In the genomic region with DNA sequence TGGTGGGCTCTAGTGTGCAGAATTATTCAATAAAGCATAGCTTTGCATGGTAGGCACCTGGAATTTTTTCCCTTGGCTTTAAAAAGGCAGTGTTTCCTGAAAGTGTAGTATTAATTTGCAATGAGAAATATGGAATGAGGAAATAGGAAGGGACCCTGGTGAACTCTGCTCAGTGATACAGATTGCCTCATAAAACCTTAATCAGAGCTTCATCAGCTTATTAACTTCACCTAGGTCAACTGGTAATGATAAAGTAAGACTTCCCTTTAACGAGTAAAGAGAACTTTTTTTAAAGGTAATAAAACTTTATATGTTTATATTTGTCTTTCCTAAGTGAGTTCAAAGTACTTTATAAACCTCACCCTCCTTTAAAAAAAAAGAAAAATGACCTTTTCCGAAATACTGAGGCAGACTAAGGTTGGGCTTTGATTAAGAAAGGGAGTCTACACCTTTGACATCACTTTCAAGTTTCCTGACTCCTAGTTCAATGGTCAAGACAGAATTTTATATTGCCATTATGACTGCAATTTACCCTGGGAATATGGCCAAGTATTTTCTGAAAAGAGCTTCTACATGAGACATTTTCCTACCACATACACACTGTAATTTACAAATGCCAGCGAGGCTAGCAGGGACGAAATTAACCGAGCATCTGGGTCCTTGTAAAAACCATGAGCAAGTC, we compare ENCODE assay signal across 15 cellular contexts.
"Had no signal": no experiment of that assay in that cellular context is flagged by ENCODE, and none has a peak within 500 bp of the region (broad histone marks: within the 10 kb centered on the region; RNA-seq: fewer than 3 reads in every experiment).

No MANE protein-coding gene starts in this region.

- ATAC-seq: activated T-cell treated with anti-CD3 and anti-CD28 coated beads, Interleukin-2, amount 50 U/mL, for 72 hours; foreskin keratinocyte; natural killer cell; stimulated activated naive B cell treated with anti-CD40 and anti-IgM and Interleukin-4, amounts not matched to agents 10 μg/mL and 1 μg/mL and 100 μg/mL, for 72 hours had no signal

- H3K36me3 ChIP-seq: breast epithelium, esophagus squamous epithelium, right atrium auricular region, spleen had no signal

- H3K4me3 ChIP-seq: breast epithelium, esophagus squamous epithelium, right atrium auricular region, spleen had no signal

- H3K27ac ChIP-seq: breast epithelium, esophagus squamous epithelium, foreskin keratinocyte, right atrium auricular region, spleen had no signal

- DNase-seq: activated CD4-positive, alpha-beta memory T cell treated with anti-CD3 and anti-CD28 coated beads for 36 hours; activated gamma-delta T cell treated with Interleukin-2 at 50 U/mL for 16 hours; activated naive CD8-positive, alpha-beta T cell treated with anti-CD3 and anti-CD28 coated beads for 36 hours; activated T-cell treated with anti-CD3 and anti-CD28 coated beads, Interleukin-2, amount 50 U/mL, for 72 hours; anterior cingulate cortex; esophagus squamous epithelium; foreskin keratinocyte; head of caudate nucleus; natural killer cell; spleen; stimulated activated CD4-positive, alpha-beta T cell treated with anti-CD3 and anti-CD28 coated beads, Interleukin-1b, Interleukin-23, amount 100 ng/mL, for 48 hours; stimulated activated naive B cell treated with anti-CD40 and anti-IgM and Interleukin-4, amounts not matched to agents 10 μg/mL and 1 μg/mL and 100 μg/mL, for 72 hours; T1000 had no signal

- H3K4me1 ChIP-seq: breast epithelium, esophagus squamous epithelium, foreskin keratinocyte, right atrium auricular region, spleen had no signal

- H3K27me3 ChIP-seq: breast epithelium, esophagus squamous epithelium, foreskin keratinocyte, right atrium auricular region, spleen had no signal

- H3K9me3 ChIP-seq: breast epithelium, esophagus squamous epithelium, right atrium auricular region, spleen had no signal
